1 cellular context compared by ENCODE assay signal in genomic region chr20:25525857-25526256, GRCh38.
TF ChIP-seq lines count a peak whose summit lies in the region.

No MANE protein-coding gene starts in this region.

TF ChIP-seq in HepG2, 621 proteins besides CTCF, POLR2A, EP300 and RAD21 (continued from another document and continues in another):
- TF ChIP-seq SRY (CRISPR knock-in tag; IDR thresholded peaks at IDR 0.05) = no peak
- no peak for TF ChIP-seq ZNF44 (CRISPR knock-in tag; IDR thresholded peaks at IDR 0.05)
- no peak for TF ChIP-seq THYN1 (CRISPR knock-in tag; IDR thresholded peaks at IDR 0.05; ENCODE audit: borderline replicate concordance, low read depth)
- no peak for TF ChIP-seq SNAPC2 (CRISPR knock-in tag; IDR thresholded peaks at IDR 0.05)
- TF ChIP-seq JDP2 (CRISPR knock-in tag; IDR thresholded peaks at IDR 0.05; ENCODE audit: borderline replicate concordance) = no peak
- peak; percentile 69; the same call in 1 of the 2 replicates for TF ChIP-seq ZBTB21 (CRISPR knock-in tag; IDR thresholded peaks at IDR 0.05)
- TF ChIP-seq, protein P1, sequence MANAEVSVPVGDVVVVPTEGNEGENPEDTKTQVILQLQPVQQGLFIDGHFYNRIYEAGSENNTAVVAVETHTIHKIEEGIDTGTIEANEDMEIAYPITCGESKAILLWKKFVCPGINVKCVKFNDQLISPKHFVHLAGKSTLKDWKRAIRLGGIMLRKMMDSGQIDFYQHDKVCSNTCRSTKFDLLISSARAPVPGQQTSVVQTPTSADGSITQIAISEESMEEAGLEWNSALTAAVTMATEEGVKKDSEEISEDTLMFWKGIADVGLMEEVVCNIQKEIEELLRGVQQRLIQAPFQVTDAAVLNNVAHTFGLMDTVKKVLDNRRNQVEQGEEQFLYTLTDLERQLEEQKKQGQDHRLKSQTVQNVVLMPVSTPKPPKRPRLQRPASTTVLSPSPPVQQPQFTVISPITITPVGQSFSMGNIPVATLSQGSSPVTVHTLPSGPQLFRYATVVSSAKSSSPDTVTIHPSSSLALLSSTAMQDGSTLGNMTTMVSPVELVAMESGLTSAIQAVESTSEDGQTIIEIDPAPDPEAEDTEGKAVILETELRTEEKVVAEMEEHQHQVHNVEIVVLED (CRISPR knock-in tag; IDR thresholded peaks at IDR 0.05; ENCODE audit: borderline replicate concordance) = no peak
- TF ChIP-seq TFDP1 (CRISPR knock-in tag; IDR thresholded peaks at IDR 0.05; ENCODE audit: borderline replicate concordance) = no peak
- peak; percentile 68; the same call in 1 of the 2 replicates for TF ChIP-seq FOXA3 (CRISPR knock-in tag; IDR thresholded peaks at IDR 0.05)
- TF ChIP-seq ZEB1 (IDR thresholded peaks at IDR 0.05; ENCODE audit: insufficient replicate concordance, low read depth) = no peak
- TF ChIP-seq NBN (conservative IDR thresholded peaks at IDR 0.05) = no peak
- no peak for TF ChIP-seq ZNF746 (CRISPR knock-in tag; IDR thresholded peaks at IDR 0.05)
- TF ChIP-seq ZFP37 (CRISPR knock-in tag; IDR thresholded peaks at IDR 0.05; ENCODE audit: borderline replicate concordance) = no peak
- no peak for TF ChIP-seq ZNF563 (CRISPR knock-in tag; IDR thresholded peaks at IDR 0.05)
- TF ChIP-seq KDM2A (CRISPR knock-in tag; IDR thresholded peaks at IDR 0.05; ENCODE audit: borderline replicate concordance, low read depth) = 0 out of 2 replicates have a peak, but pooled peaks have one; percentile 5
- TF ChIP-seq ZBTB26 (CRISPR knock-in tag; IDR thresholded peaks at IDR 0.05; ENCODE audit: borderline replicate concordance) = no peak
- peak; percentile 64; the same call in 1 of the 2 replicates for TF ChIP-seq ZKSCAN8 (CRISPR knock-in tag; IDR thresholded peaks at IDR 0.05; ENCODE audit: borderline replicate concordance)
- TF ChIP-seq SMARCE1 (IDR thresholded peaks at IDR 0.05; ENCODE audit: borderline replicate concordance) = no peak
- TF ChIP-seq IRF9 (CRISPR knock-in tag; IDR thresholded peaks at IDR 0.05; ENCODE audit: borderline replicate concordance) = no peak
- TF ChIP-seq YEATS2 (CRISPR knock-in tag; IDR thresholded peaks at IDR 0.05; ENCODE audit: borderline replicate concordance) = peak; percentile 60; the same call in 1 of the 2 replicates
- TF ChIP-seq, protein P2, sequence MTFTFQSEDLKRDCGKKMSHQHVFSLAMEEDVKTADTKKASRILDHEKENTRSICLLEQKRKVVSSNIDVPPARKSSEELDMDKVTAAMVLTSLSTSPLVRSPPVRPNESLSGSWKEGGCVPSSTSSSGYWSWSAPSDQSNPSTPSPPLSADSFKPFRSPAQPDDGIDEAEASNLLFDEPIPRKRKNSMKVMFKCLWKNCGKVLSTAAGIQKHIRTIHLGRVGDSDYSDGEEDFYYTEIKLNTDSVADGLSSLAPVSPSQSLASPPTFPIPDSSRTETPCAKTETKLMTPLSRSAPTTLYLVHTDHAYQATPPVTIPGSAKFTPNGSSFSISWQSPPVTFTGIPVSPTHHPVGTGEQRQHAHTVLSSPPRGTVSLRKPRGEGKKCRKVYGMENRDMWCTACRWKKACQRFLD (CRISPR knock-in tag; IDR thresholded peaks at IDR 0.05; ENCODE audit: borderline replicate concordance) = no peak
- no peak for TF ChIP-seq KDM4B (CRISPR knock-in tag; IDR thresholded peaks at IDR 0.05)
- TF ChIP-seq, protein P3, sequence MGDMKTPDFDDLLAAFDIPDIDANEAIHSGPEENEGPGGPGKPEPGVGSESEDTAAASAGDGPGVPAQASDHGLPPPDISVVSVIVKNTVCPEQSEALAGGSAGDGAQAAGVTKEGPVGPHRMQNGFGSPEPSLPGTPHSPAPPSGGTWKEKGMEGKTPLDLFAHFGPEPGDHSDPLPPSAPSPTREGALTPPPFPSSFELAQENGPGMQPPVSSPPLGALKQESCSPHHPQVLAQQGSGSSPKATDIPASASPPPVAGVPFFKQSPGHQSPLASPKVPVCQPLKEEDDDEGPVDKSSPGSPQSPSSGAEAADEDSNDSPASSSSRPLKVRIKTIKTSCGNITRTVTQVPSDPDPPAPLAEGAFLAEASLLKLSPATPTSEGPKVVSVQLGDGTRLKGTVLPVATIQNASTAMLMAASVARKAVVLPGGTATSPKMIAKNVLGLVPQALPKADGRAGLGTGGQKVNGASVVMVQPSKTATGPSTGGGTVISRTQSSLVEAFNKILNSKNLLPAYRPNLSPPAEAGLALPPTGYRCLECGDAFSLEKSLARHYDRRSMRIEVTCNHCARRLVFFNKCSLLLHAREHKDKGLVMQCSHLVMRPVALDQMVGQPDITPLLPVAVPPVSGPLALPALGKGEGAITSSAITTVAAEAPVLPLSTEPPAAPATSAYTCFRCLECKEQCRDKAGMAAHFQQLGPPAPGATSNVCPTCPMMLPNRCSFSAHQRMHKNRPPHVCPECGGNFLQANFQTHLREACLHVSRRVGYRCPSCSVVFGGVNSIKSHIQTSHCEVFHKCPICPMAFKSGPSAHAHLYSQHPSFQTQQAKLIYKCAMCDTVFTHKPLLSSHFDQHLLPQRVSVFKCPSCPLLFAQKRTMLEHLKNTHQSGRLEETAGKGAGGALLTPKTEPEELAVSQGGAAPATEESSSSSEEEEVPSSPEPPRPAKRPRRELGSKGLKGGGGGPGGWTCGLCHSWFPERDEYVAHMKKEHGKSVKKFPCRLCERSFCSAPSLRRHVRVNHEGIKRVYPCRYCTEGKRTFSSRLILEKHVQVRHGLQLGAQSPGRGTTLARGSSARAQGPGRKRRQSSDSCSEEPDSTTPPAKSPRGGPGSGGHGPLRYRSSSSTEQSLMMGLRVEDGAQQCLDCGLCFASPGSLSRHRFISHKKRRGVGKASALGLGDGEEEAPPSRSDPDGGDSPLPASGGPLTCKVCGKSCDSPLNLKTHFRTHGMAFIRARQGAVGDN (CRISPR knock-in tag; IDR thresholded peaks at IDR 0.05) = no peak
- TF ChIP-seq ZNF557 (CRISPR knock-in tag; IDR thresholded peaks at IDR 0.05) = no peak
- TF ChIP-seq, protein P4, sequence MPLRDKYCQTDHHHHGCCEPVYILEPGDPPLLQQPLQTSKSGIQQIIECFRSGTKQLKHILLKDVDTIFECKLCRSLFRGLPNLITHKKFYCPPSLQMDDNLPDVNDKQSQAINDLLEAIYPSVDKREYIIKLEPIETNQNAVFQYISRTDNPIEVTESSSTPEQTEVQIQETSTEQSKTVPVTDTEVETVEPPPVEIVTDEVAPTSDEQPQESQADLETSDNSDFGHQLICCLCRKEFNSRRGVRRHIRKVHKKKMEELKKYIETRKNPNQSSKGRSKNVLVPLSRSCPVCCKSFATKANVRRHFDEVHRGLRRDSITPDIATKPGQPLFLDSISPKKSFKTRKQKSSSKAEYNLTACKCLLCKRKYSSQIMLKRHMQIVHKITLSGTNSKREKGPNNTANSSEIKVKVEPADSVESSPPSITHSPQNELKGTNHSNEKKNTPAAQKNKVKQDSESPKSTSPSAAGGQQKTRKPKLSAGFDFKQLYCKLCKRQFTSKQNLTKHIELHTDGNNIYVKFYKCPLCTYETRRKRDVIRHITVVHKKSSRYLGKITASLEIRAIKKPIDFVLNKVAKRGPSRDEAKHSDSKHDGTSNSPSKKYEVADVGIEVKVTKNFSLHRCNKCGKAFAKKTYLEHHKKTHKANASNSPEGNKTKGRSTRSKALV (CRISPR knock-in tag; IDR thresholded peaks at IDR 0.05) = no peak
- no peak for TF ChIP-seq ZNF382 (CRISPR knock-in tag; IDR thresholded peaks at IDR 0.05; ENCODE audit: borderline replicate concordance)
- TF ChIP-seq YEATS4 (CRISPR knock-in tag; IDR thresholded peaks at IDR 0.05; ENCODE audit: borderline replicate concordance) = no peak
- TF ChIP-seq, protein P5, sequence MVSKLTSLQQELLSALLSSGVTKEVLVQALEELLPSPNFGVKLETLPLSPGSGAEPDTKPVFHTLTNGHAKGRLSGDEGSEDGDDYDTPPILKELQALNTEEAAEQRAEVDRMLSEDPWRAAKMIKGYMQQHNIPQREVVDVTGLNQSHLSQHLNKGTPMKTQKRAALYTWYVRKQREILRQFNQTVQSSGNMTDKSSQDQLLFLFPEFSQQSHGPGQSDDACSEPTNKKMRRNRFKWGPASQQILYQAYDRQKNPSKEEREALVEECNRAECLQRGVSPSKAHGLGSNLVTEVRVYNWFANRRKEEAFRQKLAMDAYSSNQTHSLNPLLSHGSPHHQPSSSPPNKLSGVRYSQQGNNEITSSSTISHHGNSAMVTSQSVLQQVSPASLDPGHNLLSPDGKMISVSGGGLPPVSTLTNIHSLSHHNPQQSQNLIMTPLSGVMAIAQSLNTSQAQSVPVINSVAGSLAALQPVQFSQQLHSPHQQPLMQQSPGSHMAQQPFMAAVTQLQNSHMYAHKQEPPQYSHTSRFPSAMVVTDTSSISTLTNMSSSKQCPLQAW (CRISPR knock-in tag; IDR thresholded peaks at IDR 0.05) = 0 out of 2 replicates have a peak, but pooled peaks have one; percentile 49
- no peak for TF ChIP-seq ZNF430 (CRISPR knock-in tag; IDR thresholded peaks at IDR 0.05)
- no peak for TF ChIP-seq MZF1 (CRISPR knock-in tag; IDR thresholded peaks at IDR 0.05; ENCODE audit: borderline replicate concordance)
- no peak for TF ChIP-seq ZNF253 (CRISPR knock-in tag; IDR thresholded peaks at IDR 0.05; ENCODE audit: borderline replicate concordance)
- no peak for TF ChIP-seq SNAPC5 (CRISPR knock-in tag; IDR thresholded peaks at IDR 0.05; ENCODE audit: borderline replicate concordance)
- no peak for TF ChIP-seq ZNF768 (CRISPR knock-in tag; IDR thresholded peaks at IDR 0.05)
- peak; percentile 15; the same call in 1 of the 2 replicates for TF ChIP-seq REPIN1 (CRISPR knock-in tag; IDR thresholded peaks at IDR 0.05; ENCODE audit: borderline replicate concordance, low read depth)
- peak; percentile 83 for TF ChIP-seq TGIF2 (CRISPR knock-in tag; IDR thresholded peaks at IDR 0.05)
- TF ChIP-seq, protein P6, sequence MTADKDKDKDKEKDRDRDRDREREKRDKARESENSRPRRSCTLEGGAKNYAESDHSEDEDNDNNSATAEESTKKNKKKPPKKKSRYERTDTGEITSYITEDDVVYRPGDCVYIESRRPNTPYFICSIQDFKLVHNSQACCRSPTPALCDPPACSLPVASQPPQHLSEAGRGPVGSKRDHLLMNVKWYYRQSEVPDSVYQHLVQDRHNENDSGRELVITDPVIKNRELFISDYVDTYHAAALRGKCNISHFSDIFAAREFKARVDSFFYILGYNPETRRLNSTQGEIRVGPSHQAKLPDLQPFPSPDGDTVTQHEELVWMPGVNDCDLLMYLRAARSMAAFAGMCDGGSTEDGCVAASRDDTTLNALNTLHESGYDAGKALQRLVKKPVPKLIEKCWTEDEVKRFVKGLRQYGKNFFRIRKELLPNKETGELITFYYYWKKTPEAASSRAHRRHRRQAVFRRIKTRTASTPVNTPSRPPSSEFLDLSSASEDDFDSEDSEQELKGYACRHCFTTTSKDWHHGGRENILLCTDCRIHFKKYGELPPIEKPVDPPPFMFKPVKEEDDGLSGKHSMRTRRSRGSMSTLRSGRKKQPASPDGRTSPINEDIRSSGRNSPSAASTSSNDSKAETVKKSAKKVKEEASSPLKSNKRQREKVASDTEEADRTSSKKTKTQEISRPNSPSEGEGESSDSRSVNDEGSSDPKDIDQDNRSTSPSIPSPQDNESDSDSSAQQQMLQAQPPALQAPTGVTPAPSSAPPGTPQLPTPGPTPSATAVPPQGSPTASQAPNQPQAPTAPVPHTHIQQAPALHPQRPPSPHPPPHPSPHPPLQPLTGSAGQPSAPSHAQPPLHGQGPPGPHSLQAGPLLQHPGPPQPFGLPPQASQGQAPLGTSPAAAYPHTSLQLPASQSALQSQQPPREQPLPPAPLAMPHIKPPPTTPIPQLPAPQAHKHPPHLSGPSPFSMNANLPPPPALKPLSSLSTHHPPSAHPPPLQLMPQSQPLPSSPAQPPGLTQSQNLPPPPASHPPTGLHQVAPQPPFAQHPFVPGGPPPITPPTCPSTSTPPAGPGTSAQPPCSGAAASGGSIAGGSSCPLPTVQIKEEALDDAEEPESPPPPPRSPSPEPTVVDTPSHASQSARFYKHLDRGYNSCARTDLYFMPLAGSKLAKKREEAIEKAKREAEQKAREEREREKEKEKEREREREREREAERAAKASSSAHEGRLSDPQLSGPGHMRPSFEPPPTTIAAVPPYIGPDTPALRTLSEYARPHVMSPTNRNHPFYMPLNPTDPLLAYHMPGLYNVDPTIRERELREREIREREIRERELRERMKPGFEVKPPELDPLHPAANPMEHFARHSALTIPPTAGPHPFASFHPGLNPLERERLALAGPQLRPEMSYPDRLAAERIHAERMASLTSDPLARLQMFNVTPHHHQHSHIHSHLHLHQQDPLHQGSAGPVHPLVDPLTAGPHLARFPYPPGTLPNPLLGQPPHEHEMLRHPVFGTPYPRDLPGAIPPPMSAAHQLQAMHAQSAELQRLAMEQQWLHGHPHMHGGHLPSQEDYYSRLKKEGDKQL (CRISPR knock-in tag; IDR thresholded peaks at IDR 0.05; ENCODE audit: low read depth) = no peak
- TF ChIP-seq ZFYVE20 (CRISPR knock-in tag; IDR thresholded peaks at IDR 0.05; ENCODE audit: borderline replicate concordance, low read depth) = no peak
- no peak for TF ChIP-seq MLX (CRISPR knock-in tag; IDR thresholded peaks at IDR 0.05)
